9 cellular contexts compared by ENCODE assay signal in genomic region chr7:140506788-140507464, GRCh38. TPM values are rescaled to one million over a fixed set of nuclear protein-coding genes. Genes with fewer than 3 reads are reported as not detected.
A peak's percentile ranks its signal among the peaks of the same experiment; 100 is the strongest.
DNase-seq lines count a peak whose midpoint lies in the region; ATAC-seq, FAIRE-seq and TF ChIP-seq lines count a peak whose summit lies in the region.
"Had no signal": no experiment of that assay in that cellular context is flagged by ENCODE, and none has a peak within 500 bp of the region (broad histone marks: within the 10 kb centered on the region; RNA-seq: fewer than 3 reads in every experiment).

No MANE protein-coding gene starts in this region.

- H3K4me3 ChIP-seq in H7 (ENCODE audit: insufficient read depth, low read depth, low read length) (no peak overlapping the region), fibroblast of villous mesenchyme (ENCODE audit: low read depth, low read length) (no peak overlapping the region), small intestine (ENCODE audit: low read depth in 1 of 2, low read length in 2 of 2) (no peak overlapping the region)

- H3K36me3 Mint-ChIP-seq in activated CD4-positive, alpha-beta memory T cell treated with anti-CD3 and anti-CD28 coated beads, Interleukin-2, amount 10 ng/mL, durations not matched to agents 7 days and 5 days (ENCODE audit: low read depth) = no peaks in the 10 kb centered on the region

- no peak overlapping the region for H3K4me3 Mint-ChIP-seq in activated CD4-positive, alpha-beta memory T cell treated with anti-CD3 and anti-CD28 coated beads, Interleukin-2, amount 10 ng/mL, durations not matched to agents 7 days and 5 days
- H3K4me3 Mint-ChIP-seq: IgD-negative memory B cell had no signal

- H3K27ac ChIP-seq in small intestine (ENCODE audit: low read depth in 1 of 2, low read length in 1 of 2) = peak overlapping the region in 1 of 2 donors; percentile 46

- H3K4me1 ChIP-seq in small intestine (ENCODE audit: control insufficient read depth in 2 of 2, insufficient read depth in 1 of 2, low read depth in 1 of 2, low read length in 1 of 2) = no peaks in the 10 kb centered on the region

- WGBS in small intestine, 3 donors = 14 to 38% (median 29%) methylated on average over 5 of the region's 5 CpGs

- ATAC-seq in GM19452 (IDR thresholded peaks at IDR 0.05; ENCODE audit: unreplicated experiment) (no peak), GM18909 (IDR thresholded peaks at IDR 0.05; ENCODE audit: poor library complexity, unreplicated experiment) (no peak)

- FAIRE-seq in small intestine (lab: Jason Lieb, UNC) = no peak

- DNase-seq in H7 = peak; percentile 73
- DNase-seq in NCI-H748 treated with DMSO at 0.1 percent for 48 hours (lab: John Stamatoyannopoulos, UW) = peak; percentile 92
- DNase-seq in fibroblast of villous mesenchyme (ENCODE audit: low read depth) = peak; percentile 55
- DNase-seq in small intestine = peak; percentile 32
- DNase-seq in activated CD4-positive, alpha-beta memory T cell treated with anti-CD3 and anti-CD28 coated beads, Interleukin-2, amount 10 ng/mL, durations not matched to agents 7 days and 5 days = no peak
- DNase-seq in activated CD8-positive, alpha-beta memory T cell treated with anti-CD3 and anti-CD28 coated beads, Interleukin-2, amount 50 U/mL, for 4 hours = no peak

- no peaks in the 10 kb centered on the region for H3K9me3 Mint-ChIP-seq in activated CD4-positive, alpha-beta memory T cell treated with anti-CD3 and anti-CD28 coated beads, Interleukin-2, amount 10 ng/mL, durations not matched to agents 7 days and 5 days
- H3K9me3 Mint-ChIP-seq: IgD-negative memory B cell had no signal

- H3K27me3 Mint-ChIP-seq in activated CD4-positive, alpha-beta memory T cell treated with anti-CD3 and anti-CD28 coated beads, Interleukin-2, amount 10 ng/mL, durations not matched to agents 7 days and 5 days = no peaks in the 10 kb centered on the region

- CTCF ChIA-PET in activated CD4-positive, alpha-beta memory T cell treated with anti-CD3 and anti-CD28 coated beads, Interleukin-2, amount 10 ng/mL, durations not matched to agents 7 days and 5 days (lab: Charles Lee) = no interaction called here

- no peaks in the 10 kb centered on the region for H3K9me3 ChIP-seq in small intestine (ENCODE audit: control insufficient read depth, low read depth)

- H3K27me3 ChIP-seq in H7 (ENCODE audit: control insufficient read depth, insufficient read depth, low read length) (no peaks in the 10 kb centered on the region), small intestine (ENCODE audit: control insufficient read depth in 2 of 2, insufficient read depth in 2 of 2, low read length in 2 of 2) (no peaks in the 10 kb centered on the region)

- no peak overlapping the region for H3K27ac Mint-ChIP-seq in activated CD4-positive, alpha-beta memory T cell treated with anti-CD3 and anti-CD28 coated beads, Interleukin-2, amount 10 ng/mL, durations not matched to agents 7 days and 5 days
- H3K27ac Mint-ChIP-seq: IgD-negative memory B cell had no signal

- POLR2A ChIA-PET in activated CD4-positive, alpha-beta memory T cell treated with anti-CD3 and anti-CD28 coated beads, Interleukin-2, amount 10 ng/mL, durations not matched to agents 7 days and 5 days (lab: Charles Lee) = interaction anchor here (0.5 kb wide), 1 partner anchor 30 kb away, joined by 3 read pairs; no protein-coding TSS in a partner anchor

- TF ChIP-seq CTCF in fibroblast of villous mesenchyme (IDR thresholded peaks at IDR 0.05; ENCODE audit: insufficient read depth, low read depth, low read length) = peak; percentile 5

- H3K36me3 ChIP-seq in H7 (replicated peaks; ENCODE audit: control insufficient read depth, insufficient read depth, low read length) = no peaks in the 10 kb centered on the region
- H3K36me3 ChIP-seq in small intestine (ENCODE audit: control insufficient read depth in 2 of 2, insufficient read depth in 2 of 2, low read length in 2 of 2) = no peaks in the 10 kb centered on the region

- H3K4me1 Mint-ChIP-seq in activated CD4-positive, alpha-beta memory T cell treated with anti-CD3 and anti-CD28 coated beads, Interleukin-2, amount 10 ng/mL, durations not matched to agents 7 days and 5 days = no peaks in the 10 kb centered on the region

RNA-seq across cellular contexts. Expression of gene MKRN1, which starts 27.6 kb away (rescaled TPM):
- 80.5 and 108 TPM in 2 replicates for total RNA-seq in H7 (2014; rRNA removed; shearing (Covaris generic))
- 41.9 and 50.5 TPM in 2 replicates for total RNA-seq in fibroblast of villous mesenchyme
- 10 to 100 TPM; 57.7 to 77.2 (median 63.0) TPM for polyA plus RNA-seq in small intestine
- 100 to 1,000 TPM; 119 to 122 TPM for total RNA-seq in activated CD4-positive, alpha-beta memory T cell treated with anti-CD3 and anti-CD28 coated beads, Interleukin-2, amount 10 ng/mL, durations not matched to agents 7 days and 5 days

Comparison
In these comparisons a context has a peak if more than half of its experiments do, and no peak if none do; other contexts are left out.
1. DNase-seq: peak in H7 (single experiment), NCI-H748 treated with DMSO at 0.1 percent for 48 hours (single experiment), fibroblast of villous mesenchyme (single experiment) and small intestine (single experiment); none in activated CD4-positive, alpha-beta memory T cell treated with anti-CD3 and anti-CD28 coated beads, Interleukin-2, amount 10 ng/mL, durations not matched to agents 7 days and 5 days (single experiment) and activated CD8-positive, alpha-beta memory T cell treated with anti-CD3 and anti-CD28 coated beads, Interleukin-2, amount 50 U/mL, for 4 hours (single experiment).